In the genomic region with DNA sequence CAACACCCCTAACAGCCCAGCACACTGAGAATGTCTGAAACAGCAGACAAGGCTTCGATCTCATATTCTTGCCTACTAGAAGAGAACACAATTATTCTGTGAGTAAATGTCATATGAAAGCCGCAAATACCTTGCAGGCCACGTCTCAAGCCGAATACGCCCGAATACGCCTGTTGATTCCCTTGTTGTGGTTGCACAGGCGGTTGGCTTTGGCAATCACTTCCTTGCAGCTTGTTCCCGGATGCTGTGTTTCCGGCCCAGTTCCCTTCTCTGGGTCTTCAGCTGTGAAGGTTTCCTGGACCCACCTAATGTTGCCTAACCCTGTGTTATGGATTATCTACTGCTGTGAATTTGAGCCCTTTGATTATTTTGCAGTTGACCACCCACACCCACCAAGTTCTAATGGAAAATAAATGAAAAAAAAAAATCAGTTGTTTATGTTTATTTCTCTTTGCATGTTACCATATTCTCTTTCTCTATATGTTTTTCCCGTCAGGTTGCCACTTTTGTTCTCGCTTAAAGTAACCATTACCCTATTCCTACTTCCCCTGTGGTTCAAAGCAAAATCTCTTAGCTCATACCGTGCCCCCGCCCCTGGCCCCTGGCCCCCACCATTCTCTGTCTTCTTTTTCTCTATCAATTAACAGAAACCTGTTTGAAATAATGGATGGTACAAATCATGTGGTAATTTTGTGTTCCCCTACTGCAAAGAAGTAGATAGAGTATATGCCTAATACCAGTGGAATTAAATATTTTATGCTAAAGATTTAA, we compare ENCODE assay signal across 1 cellular context.
A peak's percentile ranks its signal among the peaks of the same experiment; 100 is the strongest.
TF ChIP-seq lines count a peak whose summit lies in the region.

No MANE protein-coding gene starts in this region.

TF ChIP-seq in K562, 482 proteins besides CTCF, POLR2A, EP300 and RAD21 (continued from another document):
- TF ChIP-seq, protein P1, sequence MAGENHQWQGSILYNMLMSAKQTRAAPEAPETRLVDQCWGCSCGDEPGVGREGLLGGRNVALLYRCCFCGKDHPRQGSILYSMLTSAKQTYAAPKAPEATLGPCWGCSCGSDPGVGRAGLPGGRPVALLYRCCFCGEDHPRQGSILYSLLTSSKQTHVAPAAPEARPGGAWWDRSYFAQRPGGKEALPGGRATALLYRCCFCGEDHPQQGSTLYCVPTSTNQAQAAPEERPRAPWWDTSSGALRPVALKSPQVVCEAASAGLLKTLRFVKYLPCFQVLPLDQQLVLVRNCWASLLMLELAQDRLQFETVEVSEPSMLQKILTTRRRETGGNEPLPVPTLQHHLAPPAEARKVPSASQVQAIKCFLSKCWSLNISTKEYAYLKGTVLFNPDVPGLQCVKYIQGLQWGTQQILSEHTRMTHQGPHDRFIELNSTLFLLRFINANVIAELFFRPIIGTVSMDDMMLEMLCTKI (IDR thresholded peaks at IDR 0.05; ENCODE audit: partially characterized antibody) = no peak
- TF ChIP-seq, protein P2, sequence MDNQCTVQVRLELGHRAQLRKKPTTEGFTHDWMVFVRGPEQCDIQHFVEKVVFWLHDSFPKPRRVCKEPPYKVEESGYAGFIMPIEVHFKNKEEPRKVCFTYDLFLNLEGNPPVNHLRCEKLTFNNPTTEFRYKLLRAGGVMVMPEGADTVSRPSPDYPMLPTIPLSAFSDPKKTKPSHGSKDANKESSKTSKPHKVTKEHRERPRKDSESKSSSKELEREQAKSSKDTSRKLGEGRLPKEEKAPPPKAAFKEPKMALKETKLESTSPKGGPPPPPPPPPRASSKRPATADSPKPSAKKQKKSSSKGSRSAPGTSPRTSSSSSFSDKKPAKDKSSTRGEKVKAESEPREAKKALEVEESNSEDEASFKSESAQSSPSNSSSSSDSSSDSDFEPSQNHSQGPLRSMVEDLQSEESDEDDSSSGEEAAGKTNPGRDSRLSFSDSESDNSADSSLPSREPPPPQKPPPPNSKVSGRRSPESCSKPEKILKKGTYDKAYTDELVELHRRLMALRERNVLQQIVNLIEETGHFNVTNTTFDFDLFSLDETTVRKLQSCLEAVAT (IDR thresholded peaks at IDR 0.05) = peak in 1 of 2 experiments; percentile 35; a peak in 1 of 4 replicates
- TF ChIP-seq TEAD4 (IDR thresholded peaks at IDR 0.05; ENCODE audit: low read length) (peak; percentile 85), TEAD4 (CRISPR knock-in tag; IDR thresholded peaks at IDR 0.05; ENCODE audit: borderline replicate concordance) (no peak), CEBPG (CRISPR knock-in tag; IDR thresholded peaks at IDR 0.05) (peak; percentile 40; the same call in 1 of the 2 replicates), CEBPG (tag; conservative IDR thresholded peaks at IDR 0.05 in 1 of 2, IDR thresholded peaks at IDR 0.05 in 1 of 2) (peak; percentile 10 to 58; a peak in 2 of 4 replicates), ZNF644 (tag; IDR thresholded peaks at IDR 0.05; ENCODE audit: low read depth) (no peak), HDAC3 (IDR thresholded peaks at IDR 0.05; ENCODE audit: borderline replicate concordance, partially characterized antibody) (peak; percentile 13), NFXL1 (CRISPR knock-in tag; IDR thresholded peaks at IDR 0.05) (no peak), GABPB2 (CRISPR knock-in tag; conservative IDR thresholded peaks at IDR 0.05) (no peak), RNF2 (IDR thresholded peaks at IDR 0.05) (peak; percentile 87; the same call in 1 of the 2 replicates), IRF9 (tag; IDR thresholded peaks at IDR 0.05) (peak; percentile 48; the same call in 1 of the 2 replicates), RBM39 (optimal IDR thresholded peaks at IDR 0.05; ENCODE audit: low read depth, low read length) (peak; percentile 15), KLF1 (tag; IDR thresholded peaks at IDR 0.05) (peak; percentile 78), ETV5 (CRISPR knock-in tag; IDR thresholded peaks at IDR 0.05; ENCODE audit: low read depth) (peak; percentile 82), TEAD1 (CRISPR knock-in tag; IDR thresholded peaks at IDR 0.05) (peak in 1 of 2 experiments; percentile 83; a peak in 2 of 4 replicates), DMBX1 (CRISPR knock-in tag; IDR thresholded peaks at IDR 0.05; ENCODE audit: borderline replicate concordance) (peak; percentile 85), NCOR1 (IDR thresholded peaks at IDR 0.05) (peak; percentile 43), CREB3L1 (IDR thresholded peaks at IDR 0.05; ENCODE audit: borderline replicate concordance, low read depth) (0 out of 2 replicates have a peak, but pooled peaks have one; percentile 46), ZBTB17 (CRISPR knock-in tag; IDR thresholded peaks at IDR 0.05) (peak; percentile 40; the same call in 1 of the 2 replicates), HMG20A (CRISPR knock-in tag; conservative IDR thresholded peaks at IDR 0.05) (no peak), SMAD4 (CRISPR knock-in tag; conservative IDR thresholded peaks at IDR 0.05) (peak; percentile 84), REST (CRISPR knock-in tag; IDR thresholded peaks at IDR 0.05; ENCODE audit: low read depth) (0 out of 2 replicates have a peak, but pooled peaks have one; percentile 15), ZMIZ1 (IDR thresholded peaks at IDR 0.05; ENCODE audit: low read depth in 2 of 2, low read length in 2 of 2) (peak in 1 of 2 experiments; percentile 40; a peak in 1 of 4 replicates)
- TF ChIP-seq, protein P3, sequence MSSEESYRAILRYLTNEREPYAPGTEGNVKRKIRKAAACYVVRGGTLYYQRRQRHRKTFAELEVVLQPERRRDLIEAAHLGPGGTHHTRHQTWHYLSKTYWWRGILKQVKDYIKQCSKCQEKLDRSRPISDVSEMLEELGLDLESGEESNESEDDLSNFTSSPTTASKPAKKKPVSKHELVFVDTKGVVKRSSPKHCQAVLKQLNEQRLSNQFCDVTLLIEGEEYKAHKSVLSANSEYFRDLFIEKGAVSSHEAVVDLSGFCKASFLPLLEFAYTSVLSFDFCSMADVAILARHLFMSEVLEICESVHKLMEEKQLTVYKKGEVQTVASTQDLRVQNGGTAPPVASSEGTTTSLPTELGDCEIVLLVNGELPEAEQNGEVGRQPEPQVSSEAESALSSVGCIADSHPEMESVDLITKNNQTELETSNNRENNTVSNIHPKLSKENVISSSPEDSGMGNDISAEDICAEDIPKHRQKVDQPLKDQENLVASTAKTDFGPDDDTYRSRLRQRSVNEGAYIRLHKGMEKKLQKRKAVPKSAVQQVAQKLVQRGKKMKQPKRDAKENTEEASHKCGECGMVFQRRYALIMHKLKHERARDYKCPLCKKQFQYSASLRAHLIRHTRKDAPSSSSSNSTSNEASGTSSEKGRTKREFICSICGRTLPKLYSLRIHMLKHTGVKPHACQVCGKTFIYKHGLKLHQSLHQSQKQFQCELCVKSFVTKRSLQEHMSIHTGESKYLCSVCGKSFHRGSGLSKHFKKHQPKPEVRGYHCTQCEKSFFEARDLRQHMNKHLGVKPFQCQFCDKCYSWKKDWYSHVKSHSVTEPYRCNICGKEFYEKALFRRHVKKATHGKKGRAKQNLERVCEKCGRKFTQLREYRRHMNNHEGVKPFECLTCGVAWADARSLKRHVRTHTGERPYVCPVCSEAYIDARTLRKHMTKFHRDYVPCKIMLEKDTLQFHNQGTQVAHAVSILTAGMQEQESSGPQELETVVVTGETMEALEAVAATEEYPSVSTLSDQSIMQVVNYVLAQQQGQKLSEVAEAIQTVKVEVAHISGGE (CRISPR knock-in tag; IDR thresholded peaks at IDR 0.05) = peak in 1 of 3 experiments; percentile 65; a peak in 1 of 6 replicates
- TF ChIP-seq, protein P4, sequence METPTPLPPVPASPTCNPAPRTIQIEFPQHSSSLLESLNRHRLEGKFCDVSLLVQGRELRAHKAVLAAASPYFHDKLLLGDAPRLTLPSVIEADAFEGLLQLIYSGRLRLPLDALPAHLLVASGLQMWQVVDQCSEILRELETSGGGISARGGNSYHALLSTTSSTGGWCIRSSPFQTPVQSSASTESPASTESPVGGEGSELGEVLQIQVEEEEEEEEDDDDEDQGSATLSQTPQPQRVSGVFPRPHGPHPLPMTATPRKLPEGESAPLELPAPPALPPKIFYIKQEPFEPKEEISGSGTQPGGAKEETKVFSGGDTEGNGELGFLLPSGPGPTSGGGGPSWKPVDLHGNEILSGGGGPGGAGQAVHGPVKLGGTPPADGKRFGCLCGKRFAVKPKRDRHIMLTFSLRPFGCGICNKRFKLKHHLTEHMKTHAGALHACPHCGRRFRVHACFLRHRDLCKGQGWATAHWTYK (CRISPR knock-in tag; IDR thresholded peaks at IDR 0.05) = 0 out of 2 replicates have a peak, but pooled peaks have one; percentile 10
- TF ChIP-seq, protein P5, sequence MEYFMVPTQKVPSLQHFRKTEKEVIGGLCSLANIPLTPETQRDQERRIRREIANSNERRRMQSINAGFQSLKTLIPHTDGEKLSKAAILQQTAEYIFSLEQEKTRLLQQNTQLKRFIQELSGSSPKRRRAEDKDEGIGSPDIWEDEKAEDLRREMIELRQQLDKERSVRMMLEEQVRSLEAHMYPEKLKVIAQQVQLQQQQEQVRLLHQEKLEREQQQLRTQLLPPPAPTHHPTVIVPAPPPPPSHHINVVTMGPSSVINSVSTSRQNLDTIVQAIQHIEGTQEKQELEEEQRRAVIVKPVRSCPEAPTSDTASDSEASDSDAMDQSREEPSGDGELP (CRISPR knock-in tag; IDR thresholded peaks at IDR 0.05; ENCODE audit: borderline replicate concordance) = peak; percentile 73
